ENCODE assay signal across 33 cellular contexts in genomic region chr3:104353951-104354350, GRCh38.
"Had no signal": no experiment of that assay in that cellular context is flagged by ENCODE, and none has a peak within 500 bp of the region (broad histone marks: within the 10 kb centered on the region; RNA-seq: fewer than 3 reads in every experiment).

No MANE protein-coding gene starts in this region.

- H3K36me3 ChIP-seq: adrenal gland, ascending aorta, brain microvascular endothelial cell, breast epithelium, cardiac muscle cell had no signal

- H3K27me3 ChIP-seq: adrenal gland, ascending aorta, body of pancreas, brain microvascular endothelial cell, breast epithelium, cardiac muscle cell had no signal

- H3K4me3 ChIP-seq: adrenal gland, ascending aorta, body of pancreas, breast epithelium, cardiac muscle cell had no signal

- H3K9me3 ChIP-seq: adrenal gland, ascending aorta, body of pancreas, breast epithelium had no signal

- ATAC-seq: activated naive CD4-positive, alpha-beta T cell treated with anti-CD3 and anti-CD28 coated beads, Interleukin-2, amount 50 U/mL, for 72 hours; activated naive CD8-positive, alpha-beta T cell treated with anti-CD3 and anti-CD28 coated beads, Interleukin-2, amount 50 U/mL, for 24 hours; activated T-cell treated with anti-CD3 and anti-CD28 coated beads, Interleukin-2, amount 50 U/mL, for 4 hours; activated T-cell treated with anti-CD3 and anti-CD28 coated beads, Interleukin-2, amount 50 U/mL, for 72 hours; activated T-helper 17 cell treated with anti-CD3 and anti-CD28 coated beads, Interleukin-2, amount 50 U/mL, for 72 hours; body of pancreas had no signal

- H3K27ac ChIP-seq: adrenal gland, ascending aorta, body of pancreas, brain microvascular endothelial cell, breast epithelium, cardiac muscle cell had no signal

- H3K4me1 ChIP-seq: adrenal gland, ascending aorta, body of pancreas, breast epithelium had no signal

- DNase-seq: activated effector memory CD4-positive, alpha-beta T cell treated with anti-CD3 and anti-CD28 coated beads, Interleukin-2, amount 50 U/mL, for 16 hours; activated effector memory CD4-positive, alpha-beta T cell treated with Interleukin-2 at 50 U/mL for 16 hours; activated gamma-delta T cell; activated gamma-delta T cell treated with Interleukin-2 at 50 U/mL for 16 hours; activated naive CD4-positive, alpha-beta T cell; activated naive CD4-positive, alpha-beta T cell treated with anti-CD3 and anti-CD28 coated beads for 36 hours; activated naive CD4-positive, alpha-beta T cell treated with anti-CD3 and anti-CD28 coated beads, Interleukin-2, amount 10 ng/mL, durations not matched to agents 7 days and 5 days; activated naive CD4-positive, alpha-beta T cell treated with anti-CD3 and anti-CD28 coated beads, Interleukin-2, amount 50 U/mL, for 16 hours; activated naive CD4-positive, alpha-beta T cell treated with Interleukin-2 at 50 U/mL for 16 hours; activated naive CD8-positive, alpha-beta T cell treated with anti-CD3 and anti-CD28 coated beads for 36 hours; activated naive CD8-positive, alpha-beta T cell treated with anti-CD3 and anti-CD28 coated beads, Interleukin-2, amount 10 ng/mL, durations not matched to agents 7 days and 5 days; activated naive CD8-positive, alpha-beta T cell treated with anti-CD3 and anti-CD28 coated beads, Interleukin-2, amount 50 U/mL, for 24 hours; activated T-cell treated with anti-CD3 and anti-CD28 coated beads, Interleukin-2, amount 50 U/mL, for 24 hours; activated T-cell treated with anti-CD3 and anti-CD28 coated beads, Interleukin-2, amount 50 U/mL, for 4 hours; activated T-cell treated with anti-CD3 and anti-CD28 coated beads, Interleukin-2, amount 50 U/mL, for 48 hours; activated T-cell treated with anti-CD3 and anti-CD28 coated beads, Interleukin-2, amount 50 U/mL, for 72 hours; adrenal gland; amniotic stem cell; amygdala; anterior cingulate cortex; aorta; body of pancreas; brain microvascular endothelial cell; caudate nucleus; central memory CD4-positive, alpha-beta T cell; cerebellar nuclear complex had no signal

- FAIRE-seq: astrocyte, bronchial epithelial cell had no signal
